In the genomic region with DNA sequence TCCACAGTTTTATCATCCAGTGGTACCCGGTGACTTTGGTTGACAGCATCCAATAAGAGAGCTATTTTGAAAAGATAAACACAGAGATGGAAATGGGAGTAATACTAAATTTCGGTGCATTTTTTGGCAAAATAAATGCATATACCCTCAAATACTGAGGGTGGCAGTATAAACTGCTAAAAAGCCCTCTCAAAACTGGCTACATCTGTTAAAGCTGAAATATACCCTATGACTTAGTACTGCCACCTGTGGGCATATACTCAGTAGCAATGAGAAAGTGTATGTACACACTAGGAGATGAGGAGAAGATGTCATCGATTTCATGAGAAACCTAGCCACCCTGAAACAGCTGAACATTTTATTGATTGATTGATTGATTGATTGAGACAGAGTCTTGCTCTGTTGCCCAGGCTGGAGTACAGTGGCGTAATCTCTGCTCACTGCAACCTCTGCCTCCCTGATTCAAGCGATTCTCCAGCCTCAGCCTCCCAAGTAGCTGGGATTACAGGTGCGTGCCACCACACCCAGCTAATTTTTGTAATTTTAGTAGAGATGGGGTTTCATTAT, we compare ENCODE assay signal across 8 cellular contexts. TPM values are rescaled to one million over a fixed set of nuclear protein-coding genes. Genes with fewer than 3 reads are reported as not detected.
DNase-seq lines count a peak whose midpoint lies in the region; ATAC-seq, FAIRE-seq and TF ChIP-seq lines count a peak whose summit lies in the region.

No MANE protein-coding gene starts in this region.

- H3K4me1 Mint-ChIP-seq in central memory CD8-positive, alpha-beta T cell: no peaks in the 10 kb centered on the region
- H3K4me1 Mint-ChIP-seq in naive thymus-derived CD4-positive, alpha-beta T cell: peaks cover 0 to 4% (median 0%) of the 10 kb centered on the region in 7 donors

- no peaks in the 10 kb centered on the region for H4K20me1 ChIP-seq in DOHH2 (ENCODE audit: control insufficient read depth, insufficient read depth, low read depth, low read length)

- no peak overlapping the region for H3K4me2 ChIP-seq in DOHH2 (ENCODE audit: low read length)

- H3K9me2 ChIP-seq in DOHH2 (replicated peaks; ENCODE audit: control insufficient read depth, low read length): no peaks in the 10 kb centered on the region

- CTCF ChIA-PET in naive thymus-derived CD4-positive, alpha-beta T cell (lab: Charles Lee): interaction anchor here (0.5 to 2.5 kb wide), 12 partner anchors 8 to 272 kb away, joined by 3 to 31 read pairs (median 5); no protein-coding TSS in a partner anchor

- H3K4me3 Mint-ChIP-seq in central memory CD8-positive, alpha-beta T cell: no peak overlapping the region
- no peak overlapping the region for H3K4me3 Mint-ChIP-seq in naive thymus-derived CD4-positive, alpha-beta T cell

- H3K79me2 ChIP-seq in DOHH2 (ENCODE audit: control insufficient read depth, low read length): no peaks in the 10 kb centered on the region

- H3K4me3 ChIP-seq in DOHH2 (ENCODE audit: low read length): no peak overlapping the region
- no peak overlapping the region for H3K4me3 ChIP-seq in naive thymus-derived CD4-positive, alpha-beta T cell (ENCODE audit: low read length)

- no peaks in the 10 kb centered on the region for H3K9me3 ChIP-seq in DOHH2 (ENCODE audit: control insufficient read depth, insufficient read depth, low read length)
- no peaks in the 10 kb centered on the region for H3K9me3 ChIP-seq in naive thymus-derived CD4-positive, alpha-beta T cell (ENCODE audit: control insufficient read depth in 2 of 3, low read length in 3 of 3)

- peak; percentile 84 for TF ChIP-seq CTCF in DOHH2 (IDR thresholded peaks at IDR 0.05; ENCODE audit: low read depth, low read length, poor library complexity, severe bottlenecking)

- no peaks in the 10 kb centered on the region for H3K36me3 ChIP-seq in DOHH2 (ENCODE audit: control insufficient read depth, low read length)
- no peaks in the 10 kb centered on the region for H3K36me3 ChIP-seq in naive thymus-derived CD4-positive, alpha-beta T cell (ENCODE audit: control insufficient read depth in 2 of 3, insufficient read depth in 3 of 3, low read length in 3 of 3)

- no peak for TF ChIP-seq POLR2A in H54 (IDR thresholded peaks at IDR 0.05; ENCODE audit: low read depth, low read length)

- H3K9me3 Mint-ChIP-seq in central memory CD8-positive, alpha-beta T cell: no peaks in the 10 kb centered on the region
- no peaks in the 10 kb centered on the region for H3K9me3 Mint-ChIP-seq in naive thymus-derived CD4-positive, alpha-beta T cell

- intact Hi-C loops in naive thymus-derived CD4-positive, alpha-beta T cell (cut with micrococcal nuclease): loop anchor here (1.0 kb wide), 3 partner anchors 8 to 170 kb away; no protein-coding TSS in a partner anchor

- POLR2A ChIA-PET in naive thymus-derived CD4-positive, alpha-beta T cell (lab: Charles Lee): interaction anchor here (0.9 to 1.8 kb wide), 3 partner anchors 9 to 30 kb away, joined by 3 to 10 read pairs (median 4); partner anchors contain the start of genes LYAR, TMEM128 and ZBTB49

- no peaks in the 10 kb centered on the region for H3K36me3 Mint-ChIP-seq in central memory CD8-positive, alpha-beta T cell (ENCODE audit: insufficient read depth)
- no peaks in the 10 kb centered on the region for H3K36me3 Mint-ChIP-seq in naive thymus-derived CD4-positive, alpha-beta T cell

- no peaks in the 10 kb centered on the region for H3F3A ChIP-seq in DOHH2 (ENCODE audit: control insufficient read depth, insufficient read depth)

- H3K27me3 Mint-ChIP-seq in central memory CD8-positive, alpha-beta T cell: no peaks in the 10 kb centered on the region
- H3K27me3 Mint-ChIP-seq in naive thymus-derived CD4-positive, alpha-beta T cell: peaks cover 0 to 5% (median 0%) of the 10 kb centered on the region in 5 donors

- H3K27me3 ChIP-seq in DOHH2 (ENCODE audit: control insufficient read depth, low read length): peaks cover 6% of the 10 kb centered on the region; the same call in 1 of the 2 replicates
- H3K27me3 ChIP-seq in naive thymus-derived CD4-positive, alpha-beta T cell (ENCODE audit: control insufficient read depth in 2 of 2, insufficient read depth in 2 of 2, low read length in 2 of 2): no peaks in the 10 kb centered on the region

- no peaks in the 10 kb centered on the region for H3K4me1 ChIP-seq in DOHH2 (ENCODE audit: control insufficient read depth, low read length)
- H3K4me1 ChIP-seq in naive thymus-derived CD4-positive, alpha-beta T cell (ENCODE audit: control insufficient read depth in 2 of 2, insufficient read depth in 2 of 2, low read length in 2 of 2): peaks cover 0 to 8% of the 10 kb centered on the region in 2 donors

- ATAC-seq in central memory CD8-positive, alpha-beta T cell (replicated peaks; ENCODE audit: extremely low read depth, poor library complexity, severe bottlenecking): peak; percentile 100
- peak; percentile 100 for ATAC-seq in naive thymus-derived CD4-positive, alpha-beta T cell
- ATAC-seq in GM18873 (IDR thresholded peaks at IDR 0.05; ENCODE audit: low FRiP score, unreplicated experiment): no peak

- H3K27ac Mint-ChIP-seq in central memory CD8-positive, alpha-beta T cell (ENCODE audit: low read depth): no peak overlapping the region
- H3K27ac Mint-ChIP-seq in naive thymus-derived CD4-positive, alpha-beta T cell: peak overlapping the region in 1 of 9 donors; percentile 51

- peak; percentile 11 for FAIRE-seq in H54 (lab: Jason Lieb, UNC)

- DNase-seq in H54 (ENCODE audit: insufficient read length, low spot score): peak; percentile 34
- peak; percentile 60 for DNase-seq in NCI-H69 (lab: John Stamatoyannopoulos, UW)
- peak in 1 of 2 donors; percentile 23 for DNase-seq in central memory CD8-positive, alpha-beta T cell (ENCODE audit: low spot score in 2 of 2)
- peak in 7 of 9 donors; percentile 9 to 57 (median 44) for DNase-seq in naive thymus-derived CD4-positive, alpha-beta T cell
- DNase-seq in NCI-H2029 treated with DMSO at 0.1 percent for 48 hours (lab: John Stamatoyannopoulos, UW): no peak
- no peak for DNase-seq in LoVo (ENCODE audit: low spot score)

- H3K27ac ChIP-seq in DOHH2 (ENCODE audit: low read depth, low read length): no peak overlapping the region
- H3K27ac ChIP-seq in naive thymus-derived CD4-positive, alpha-beta T cell (ENCODE audit: low read depth, low read length): no peak overlapping the region

RNA-seq across cellular contexts. Expression of gene TMEM128, which starts 12.2 kb away (rescaled TPM):
- 10 to 100 TPM; 10.0 to 22.8 (median 17.8) TPM for total RNA-seq in naive thymus-derived CD4-positive, alpha-beta T cell
- 10 to 100 TPM; 46.2 to 47.5 TPM for polyA plus RNA-seq in naive thymus-derived CD4-positive, alpha-beta T cell

RNA-seq across cellular contexts. Expression of gene LYAR, which starts 29.7 kb away (rescaled TPM):
- total RNA-seq in naive thymus-derived CD4-positive, alpha-beta T cell: 10 to 100 TPM; 11.1 to 27.4 (median 21.0) TPM
- polyA plus RNA-seq in naive thymus-derived CD4-positive, alpha-beta T cell: 10 to 100 TPM; 19.7 to 26.4 TPM

RNA-seq across cellular contexts. Expression of gene ZBTB49, which starts 29.8 kb away (rescaled TPM):
- 10 to 100 TPM in 2 of 5 experiments, 1 to 10 TPM in 3; 6.3 to 16.1 (median 8.0) TPM for total RNA-seq in naive thymus-derived CD4-positive, alpha-beta T cell
- polyA plus RNA-seq in naive thymus-derived CD4-positive, alpha-beta T cell: 1 to 10 TPM; 2.0 to 8.7 TPM

RNA-seq across cellular contexts. Expression of gene OTOP1, which starts 33.5 kb away (rescaled TPM):
- total RNA-seq in naive thymus-derived CD4-positive, alpha-beta T cell: not detected
- not detected for polyA plus RNA-seq in naive thymus-derived CD4-positive, alpha-beta T cell

Comparison
In these comparisons a context has a peak if more than half of its experiments do, and no peak if none do; other contexts are left out.
1. DNase-seq: peak in H54 (single experiment), NCI-H69 (single experiment) and naive thymus-derived CD4-positive, alpha-beta T cell (7 of 9); none in NCI-H2029 treated with DMSO at 0.1 percent for 48 hours (single experiment) and LoVo (single experiment).